8 cellular contexts compared by ENCODE assay signal in genomic region chr2:176473177-176473576, GRCh38.
DNase-seq lines count a peak whose midpoint lies in the region; ATAC-seq and TF ChIP-seq lines count a peak whose summit lies in the region.

No MANE protein-coding gene starts in this region.

- no peak for DNase-seq in activated T-cell treated with anti-CD3 and anti-CD28 coated beads, Interleukin-2, amount 50 U/mL, for 4 hours
- no peak for DNase-seq in activated T-cell treated with anti-CD3 and anti-CD28 coated beads, Interleukin-2, amount 50 U/mL, for 1 hour
- no peak for DNase-seq in Karpas-422
- peak; percentile 34 for DNase-seq in lung (ENCODE audit: low spot score)
- DNase-seq in activated gamma-delta T cell (lab: John Stamatoyannopoulos, UW), result no peak
- DNase-seq in NCI-H146 (lab: John Stamatoyannopoulos, UW), result no peak
- no peak for DNase-seq in WTC11 (ENCODE audit: low spot score)

- no peaks in the 10 kb centered on the region for H3K36me3 Mint-ChIP-seq in activated T-cell treated with anti-CD3 and anti-CD28 coated beads, Interleukin-2, amount 50 U/mL, for 4 hours (ENCODE audit: insufficient read depth)
- peaks cover 3% of the 10 kb centered on the region for H3K36me3 Mint-ChIP-seq in activated naive CD8-positive, alpha-beta T cell
- H3K36me3 Mint-ChIP-seq in WTC11, result no peaks in the 10 kb centered on the region

- no peaks in the 10 kb centered on the region for H3K9me2 ChIP-seq in Karpas-422 (replicated peaks; ENCODE audit: insufficient read depth, low read length)

- WGBS in lung, 2 donors, result 50 to 54% methylated on average over 4 of the region's 4 CpGs

- no peak overlapping the region for H3K27ac ChIP-seq in Karpas-422 (ENCODE audit: low read length)
- no peak overlapping the region for H3K27ac ChIP-seq in lung (ENCODE audit: low read depth in 1 of 2, low read length in 1 of 2)

- no peak overlapping the region for H3K27ac Mint-ChIP-seq in activated naive CD8-positive, alpha-beta T cell
- no peak overlapping the region for H3K27ac Mint-ChIP-seq in WTC11

- H3K27me3 ChIP-seq in Karpas-422 (ENCODE audit: low read length), result no peaks in the 10 kb centered on the region
- H3K27me3 ChIP-seq in lung (ENCODE audit: control insufficient read depth, insufficient read depth), result no peaks in the 10 kb centered on the region

- peak overlapping the region; percentile 63 for H3K4me3 Mint-ChIP-seq in activated T-cell treated with anti-CD3 and anti-CD28 coated beads, Interleukin-2, amount 50 U/mL, for 4 hours
- peak overlapping the region; percentile 77 for H3K4me3 Mint-ChIP-seq in activated naive CD8-positive, alpha-beta T cell
- H3K4me3 Mint-ChIP-seq in WTC11, result no peak overlapping the region

- H4K20me1 ChIP-seq in Karpas-422 (ENCODE audit: insufficient read depth, low read depth, low read length), result no peaks in the 10 kb centered on the region

- H3K4me1 Mint-ChIP-seq in activated T-cell treated with anti-CD3 and anti-CD28 coated beads, Interleukin-2, amount 50 U/mL, for 4 hours (ENCODE audit: low read depth), result peaks cover 15% of the 10 kb centered on the region
- H3K4me1 Mint-ChIP-seq in activated naive CD8-positive, alpha-beta T cell (ENCODE audit: low read depth), result peaks cover 19% of the 10 kb centered on the region
- no peaks in the 10 kb centered on the region for H3K4me1 Mint-ChIP-seq in WTC11

- TF ChIP-seq CTCF in lung (IDR thresholded peaks at IDR 0.05; ENCODE audit: control extremely low read depth, extremely low read depth), result no peak
- TF ChIP-seq CTCF in WTC11 (IDR thresholded peaks at IDR 0.05), result no peak

- H3K79me2 ChIP-seq in Karpas-422 (ENCODE audit: low read length), result no peaks in the 10 kb centered on the region

- H3K4me1 ChIP-seq in Karpas-422 (ENCODE audit: low read length) (peaks cover 15% of the 10 kb centered on the region), lung (ENCODE audit: control insufficient read depth in 2 of 2, insufficient read depth in 2 of 2, low read length in 2 of 2) (peaks cover 0 to 3% of the 10 kb centered on the region in 2 donors)

- POLR2A ChIA-PET in WTC11 (lab: Charles Lee), result no interaction called here

- CTCF ChIA-PET in WTC11 (lab: Charles Lee), result interaction anchor here (1.1 to 1.8 kb wide), 3 partner anchors 18 to 181 kb away, joined by 4 to 5 read pairs (median 5); no protein-coding TSS in a partner anchor

- no peaks in the 10 kb centered on the region for H3K9me3 ChIP-seq in Karpas-422 (ENCODE audit: low read length)
- peaks cover 0 to 2% of the 10 kb centered on the region in 2 donors for H3K9me3 ChIP-seq in lung (ENCODE audit: control insufficient read depth in 2 of 2, insufficient read depth in 1 of 2, low read length in 1 of 2)

- H3K9ac ChIP-seq in Karpas-422 (ENCODE audit: low read length), result no peak overlapping the region

- H3K36me3 ChIP-seq in Karpas-422 (ENCODE audit: insufficient read depth, low read length) (no peaks in the 10 kb centered on the region), lung (ENCODE audit: control insufficient read depth in 2 of 2, insufficient read depth in 2 of 2, low read length in 2 of 2) (no peaks in the 10 kb centered on the region)

- H3K9me3 Mint-ChIP-seq in activated T-cell treated with anti-CD3 and anti-CD28 coated beads, Interleukin-2, amount 50 U/mL, for 4 hours, result no peaks in the 10 kb centered on the region
- H3K9me3 Mint-ChIP-seq in activated naive CD8-positive, alpha-beta T cell (ENCODE audit: low read depth), result no peaks in the 10 kb centered on the region
- H3K9me3 Mint-ChIP-seq in WTC11, result peaks cover 3% of the 10 kb centered on the region; the same call in 1 of the 2 replicates

- no peak overlapping the region for H3K4me3 ChIP-seq in Karpas-422 (ENCODE audit: low read length)
- H3K4me3 ChIP-seq in lung, result no peak overlapping the region

- H3K4me2 ChIP-seq in Karpas-422 (ENCODE audit: low read depth, low read length, poor library complexity, severe bottlenecking), result peak overlapping the region; percentile 4

- ATAC-seq in activated T-cell treated with anti-CD3 and anti-CD28 coated beads, Interleukin-2, amount 50 U/mL, for 4 hours, result peak; percentile 41 to 58
- no peak for ATAC-seq in lung (ENCODE audit: insufficient read depth, low FRiP score)
- ATAC-seq in WTC11, result no peak

- H2AFZ ChIP-seq in Karpas-422 (ENCODE audit: low read length), result 0 out of 2 replicates have a peak overlapping the region, but pooled peaks have one; percentile 14

- peaks cover 9% of the 10 kb centered on the region for H3K27me3 Mint-ChIP-seq in activated T-cell treated with anti-CD3 and anti-CD28 coated beads, Interleukin-2, amount 50 U/mL, for 4 hours (ENCODE audit: low read depth)
- H3K27me3 Mint-ChIP-seq in activated naive CD8-positive, alpha-beta T cell, result no peaks in the 10 kb centered on the region
- H3K27me3 Mint-ChIP-seq in WTC11 (ENCODE audit: low read depth), result no peaks in the 10 kb centered on the region

TF ChIP-seq in WTC11, 78 proteins besides CTCF, POLR2A, EP300 and RAD21:
- no peak for TF ChIP-seq ZSCAN18 (CRISPR knock-in tag; IDR thresholded peaks at IDR 0.05)
- TF ChIP-seq, protein P1, sequence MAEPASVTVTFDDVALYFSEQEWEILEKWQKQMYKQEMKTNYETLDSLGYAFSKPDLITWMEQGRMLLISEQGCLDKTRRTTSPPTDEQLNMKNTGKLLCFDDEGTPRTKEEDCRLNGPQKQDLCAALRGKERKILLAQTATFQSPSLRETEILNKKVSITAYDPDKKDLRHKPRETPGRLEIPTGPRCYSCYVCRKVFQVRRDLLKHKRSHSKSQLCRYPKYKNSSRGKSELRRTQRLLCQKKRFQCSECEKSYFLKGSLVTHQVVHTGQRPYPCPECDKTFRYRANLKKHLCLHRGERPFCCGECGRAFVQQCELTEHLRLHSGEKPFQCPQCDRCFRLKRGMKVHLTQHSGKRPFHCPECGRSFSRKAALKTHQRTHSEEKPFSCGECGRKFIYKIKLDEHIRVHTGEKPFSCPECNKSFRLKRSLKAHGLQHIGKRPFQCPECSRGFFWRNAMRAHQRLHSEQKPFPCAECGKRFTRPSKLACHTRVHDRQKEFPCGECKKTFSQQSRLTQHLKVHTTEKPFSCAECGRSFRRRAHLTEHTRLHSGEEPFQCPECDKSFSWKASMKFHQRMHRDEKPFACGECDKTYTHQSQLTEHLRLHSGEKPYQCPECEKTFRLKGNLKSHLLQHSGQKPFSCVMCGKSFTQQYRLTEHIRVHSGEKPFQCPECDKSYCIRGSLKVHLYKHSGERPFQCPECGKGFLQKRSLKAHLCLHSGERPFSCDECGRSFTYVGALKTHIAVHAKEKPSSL (CRISPR knock-in tag; conservative IDR thresholded peaks at IDR 0.05), result no peak
- TF ChIP-seq TEAD1 (CRISPR knock-in tag; IDR thresholded peaks at IDR 0.05), result no peak
- no peak for TF ChIP-seq ZNF263 (CRISPR knock-in tag; IDR thresholded peaks at IDR 0.05; ENCODE audit: low read depth)
- TF ChIP-seq, protein P2, sequence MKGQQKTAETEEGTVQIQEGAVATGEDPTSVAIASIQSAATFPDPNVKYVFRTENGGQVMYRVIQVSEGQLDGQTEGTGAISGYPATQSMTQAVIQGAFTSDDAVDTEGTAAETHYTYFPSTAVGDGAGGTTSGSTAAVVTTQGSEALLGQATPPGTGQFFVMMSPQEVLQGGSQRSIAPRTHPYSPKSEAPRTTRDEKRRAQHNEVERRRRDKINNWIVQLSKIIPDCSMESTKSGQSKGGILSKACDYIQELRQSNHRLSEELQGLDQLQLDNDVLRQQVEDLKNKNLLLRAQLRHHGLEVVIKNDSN (CRISPR knock-in tag; IDR thresholded peaks at IDR 0.05), result no peak
- no peak for TF ChIP-seq PRDM15 (CRISPR knock-in tag; IDR thresholded peaks at IDR 0.05)
- no peak for TF ChIP-seq NFATC4 (CRISPR knock-in tag; IDR thresholded peaks at IDR 0.05)
TF ChIP-seq in WTC11: peak in this region for 0.

Comparison
In these comparisons a context has a peak if more than half of its experiments do, and no peak if none do; other contexts are left out.
1. ATAC-seq: peak in activated T-cell treated with anti-CD3 and anti-CD28 coated beads, Interleukin-2, amount 50 U/mL, for 4 hours (2 of 2); none in lung (single experiment) and WTC11 (single experiment).